Comparison of ENCODE assay signal across 1 cellular context in genomic region chr11:61061081-61061826, GRCh38.
A peak's percentile ranks its signal among the peaks of the same experiment; 100 is the strongest.
TF ChIP-seq lines count a peak whose summit lies in the region.

No MANE protein-coding gene starts in this region.

TF ChIP-seq in GM12878, 131 proteins besides CTCF, POLR2A, EP300 and RAD21 (continued from another document and continues in another):
- TF ChIP-seq PBX3 (IDR thresholded peaks at IDR 0.05; ENCODE audit: insufficient replicate concordance, low read depth, low read length): peak; percentile 64
- peak; percentile 92 for TF ChIP-seq IRF4 (IDR thresholded peaks at IDR 0.05; ENCODE audit: low read depth, low read length)
- TF ChIP-seq MYB (IDR thresholded peaks at IDR 0.05; ENCODE audit: borderline replicate concordance, low read depth, low read length): no peak; the same call in 1 of the 2 replicates
- no peak for TF ChIP-seq EZH2 (IDR thresholded peaks at IDR 0.05; ENCODE audit: borderline replicate concordance, control insufficient read depth, low read depth, low read length)
- no peak for TF ChIP-seq E2F4 (IDR thresholded peaks at IDR 0.05; ENCODE audit: low read depth, low read length)
- no peak for TF ChIP-seq ZNF622 (IDR thresholded peaks at IDR 0.05)
- TF ChIP-seq MXI1 (IDR thresholded peaks at IDR 0.05; ENCODE audit: low read depth, low read length): peak; percentile 73
- peak; percentile 86 for TF ChIP-seq MEF2B (IDR thresholded peaks at IDR 0.05; ENCODE audit: partially characterized antibody, poor library complexity, severe bottlenecking)
- TF ChIP-seq ASH2L (IDR thresholded peaks at IDR 0.05; ENCODE audit: borderline replicate concordance, low read depth): no peak
- peak; percentile 75; the same call in 1 of the 2 replicates for TF ChIP-seq NR2F1 (conservative IDR thresholded peaks at IDR 0.05)
- no peak for TF ChIP-seq IRF5 (IDR thresholded peaks at IDR 0.05; ENCODE audit: borderline replicate concordance)
- no peak for TF ChIP-seq USF1 (IDR thresholded peaks at IDR 0.05; ENCODE audit: borderline replicate concordance, extremely low read length, insufficient read depth, low read depth, low read length)
- TF ChIP-seq ZSCAN29 (IDR thresholded peaks at IDR 0.05): peak; percentile 64; the same call in 1 of the 2 replicates
- no peak for TF ChIP-seq CEBPZ (IDR thresholded peaks at IDR 0.05; ENCODE audit: low read depth, low read length)
- TF ChIP-seq TCF3 (IDR thresholded peaks at IDR 0.05; ENCODE audit: borderline replicate concordance, insufficient read depth, low read depth, low read length): peak; percentile 79; the same call in 1 of the 2 replicates
- no peak for TF ChIP-seq POLR2AphosphoS2 (IDR thresholded peaks at IDR 0.05; ENCODE audit: low read depth, low read length)
- peak; percentile 88; the same call in 1 of the 2 replicates for TF ChIP-seq RCOR1 (conservative IDR thresholded peaks at IDR 0.05; ENCODE audit: low read depth, low read length)
- peak; percentile 70 for TF ChIP-seq CUX1 (IDR thresholded peaks at IDR 0.05; ENCODE audit: insufficient replicate concordance, low read depth, low read length)
- TF ChIP-seq BACH1 (IDR thresholded peaks at IDR 0.05; ENCODE audit: borderline replicate concordance): no peak; the same call in 1 of the 2 replicates
- no peak for TF ChIP-seq MYC (IDR thresholded peaks at IDR 0.05; ENCODE audit: insufficient read depth, insufficient read length, insufficient replicate concordance, low read length, severe bottlenecking)
- TF ChIP-seq HCFC1 (IDR thresholded peaks at IDR 0.05; ENCODE audit: low read length): no peak
- TF ChIP-seq SUPT20H (IDR thresholded peaks at IDR 0.05; ENCODE audit: borderline replicate concordance, control insufficient read depth, low read depth, low read length): no peak
- TF ChIP-seq CREM (IDR thresholded peaks at IDR 0.05; ENCODE audit: low read depth): peak; percentile 92
- TF ChIP-seq ZNF687 (IDR thresholded peaks at IDR 0.05): no peak
- TF ChIP-seq ATF2 (IDR thresholded peaks at IDR 0.05; ENCODE audit: low read length): peak; percentile 90
- TF ChIP-seq SIX5 (IDR thresholded peaks at IDR 0.05; ENCODE audit: low read depth, low read length, severe bottlenecking): peak; percentile 3
- TF ChIP-seq RELA (IDR thresholded peaks at IDR 0.05; ENCODE audit: borderline replicate concordance, partially characterized antibody): peak; percentile 91
- TF ChIP-seq KLF5 (IDR thresholded peaks at IDR 0.05; ENCODE audit: partially characterized antibody): peak; percentile 49
- TF ChIP-seq SRF (IDR thresholded peaks at IDR 0.05; ENCODE audit: low read depth in 2 of 2, low read length in 2 of 2): 0 out of 4 replicates have a peak, but pooled peaks of 1 of the 2 experiments have one; percentile 45
- TF ChIP-seq DPF2 (IDR thresholded peaks at IDR 0.05): peak; percentile 89
- no peak for TF ChIP-seq SREBF1 (IDR thresholded peaks at IDR 0.05; ENCODE audit: low read length)
- TF ChIP-seq HSF1 (IDR thresholded peaks at IDR 0.05; ENCODE audit: low read depth, low read length): 0 out of 2 replicates have a peak, but pooled peaks have one; percentile 20
- peak; percentile 69 for TF ChIP-seq TCF12 (IDR thresholded peaks at IDR 0.05; ENCODE audit: low read depth, low read length)
- peak; percentile 64 to 95; a peak in 3 of 4 replicates for TF ChIP-seq CEBPB (IDR thresholded peaks at IDR 0.05; ENCODE audit: borderline replicate concordance in 1 of 2, low read depth in 2 of 2, low read length in 2 of 2)
